ENCODE assay signal across 11 cellular contexts in the genomic region with DNA sequence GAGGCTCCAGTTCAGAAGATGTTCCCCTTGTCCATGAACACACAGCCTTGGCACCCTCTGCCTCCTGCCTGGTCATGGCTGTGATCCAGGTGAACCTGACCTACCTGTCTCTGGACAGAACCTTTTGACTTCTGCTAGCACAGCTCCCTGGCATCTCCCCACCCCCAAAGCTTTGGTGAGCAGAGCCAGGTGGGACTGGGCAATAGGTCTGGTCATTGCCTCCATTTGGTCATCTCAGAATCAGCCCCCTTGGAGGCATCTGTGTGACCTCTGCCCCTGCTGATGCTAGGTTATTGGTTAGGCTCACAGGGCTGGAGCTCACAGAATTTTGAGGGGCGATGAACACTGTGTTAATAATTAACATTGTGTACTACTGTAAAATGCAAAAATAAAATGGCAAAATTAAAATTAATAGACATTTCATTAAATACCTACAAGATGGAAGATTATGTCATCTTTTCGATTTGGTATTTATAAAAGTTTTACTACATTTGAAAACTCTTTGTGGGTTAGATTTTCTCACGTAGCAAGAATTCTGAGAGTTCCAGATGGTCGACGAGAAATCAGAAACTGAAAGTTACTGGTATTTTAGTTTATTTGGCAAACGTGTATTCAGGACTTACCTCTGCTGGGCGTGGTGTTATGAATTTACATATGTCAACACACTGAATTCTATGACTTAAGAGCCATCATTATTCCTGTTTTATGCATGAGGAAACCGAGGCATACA. TPM values are rescaled to one million over a fixed set of nuclear protein-coding genes. Genes with fewer than 3 reads are reported as not detected.
DNase-seq lines count a peak whose midpoint lies in the region; ATAC-seq and TF ChIP-seq lines count a peak whose summit lies in the region.
"Had no signal": no experiment of that assay in that cellular context is flagged by ENCODE, and none has a peak within 500 bp of the region (broad histone marks: within the 10 kb centered on the region; RNA-seq: fewer than 3 reads in every experiment).

No MANE protein-coding gene starts in this region.

- H3K27ac Mint-ChIP-seq in central memory CD8-positive, alpha-beta T cell (ENCODE audit: low read depth), result peak overlapping the region; percentile 32

- H3K27me3 Mint-ChIP-seq in central memory CD8-positive, alpha-beta T cell, result no peaks in the 10 kb centered on the region

- no peaks in the 10 kb centered on the region for H3K9me3 Mint-ChIP-seq in central memory CD8-positive, alpha-beta T cell

- intact Hi-C loops in left cardiac atrium (cut with DNase I), result no loop called here

- no peak overlapping the region for H3K4me3 ChIP-seq in AG10803 (ENCODE audit: low read length)

- H3K4me3 Mint-ChIP-seq in central memory CD8-positive, alpha-beta T cell, result no peak overlapping the region

- no peaks in the 10 kb centered on the region for H3K4me1 Mint-ChIP-seq in central memory CD8-positive, alpha-beta T cell

- ATAC-seq in HG03108 (IDR thresholded peaks at IDR 0.05; ENCODE audit: unreplicated experiment) (peak; percentile 77), left cardiac atrium (no peak), HG02610 (IDR thresholded peaks at IDR 0.05; ENCODE audit: unreplicated experiment) (no peak)
- peak; percentile 56 for ATAC-seq in central memory CD8-positive, alpha-beta T cell (replicated peaks; ENCODE audit: extremely low read depth, poor library complexity, severe bottlenecking)

- no peaks in the 10 kb centered on the region for H3K36me3 Mint-ChIP-seq in central memory CD8-positive, alpha-beta T cell (ENCODE audit: insufficient read depth)

- DNase-seq in AG10803 (ENCODE audit: low read depth) (peak; percentile 39), GM19240 (ENCODE audit: insufficient read length, low spot score) (peak; percentile 43), left cardiac atrium (no peak), HuH-7 (ENCODE audit: low spot score) (no peak)
- no peak for DNase-seq in central memory CD8-positive, alpha-beta T cell (ENCODE audit: low spot score in 2 of 2)
- DNase-seq in stimulated activated CD4-positive, alpha-beta T cell treated with anti-CD3 and anti-CD28 coated beads, Interleukin-4, amount 100 ng/mL, for 1 hour, result no peak
- DNase-seq: effector memory CD4-positive, alpha-beta T cell; retina had no signal

- TF ChIP-seq CTCF in AG10803 (conservative IDR thresholded peaks at IDR 0.05; ENCODE audit: low read length), result no peak

RNA-seq across cellular contexts. Expression of gene KIAA0930, which starts 8.3 kb away (rescaled TPM):
- 10 to 100 TPM; 25.8 to 38.5 TPM for total RNA-seq in left cardiac atrium

RNA-seq across cellular contexts. Expression of gene UPK3A, which starts 35.8 kb away (rescaled TPM):
- total RNA-seq in left cardiac atrium, result under 1 TPM in 1 of 2 donors, not detected in 1; 0.29 TPM
- total RNA-seq: NCI-H460 had no signal

Comparison
In these comparisons a context has a peak if more than half of its experiments do, and no peak if none do; other contexts are left out.
1. DNase-seq: peak in AG10803 (single experiment) and GM19240 (single experiment); none in central memory CD8-positive, alpha-beta T cell (0 of 2), left cardiac atrium (single experiment), HuH-7 (single experiment) and stimulated activated CD4-positive, alpha-beta T cell treated with anti-CD3 and anti-CD28 coated beads, Interleukin-4, amount 100 ng/mL, for 1 hour (single experiment).
2. ATAC-seq: peak in HG03108 (single experiment) and central memory CD8-positive, alpha-beta T cell (single experiment); none in left cardiac atrium (0 of 2) and HG02610 (single experiment).